8 cellular contexts compared by ENCODE assay signal in the genomic region with DNA sequence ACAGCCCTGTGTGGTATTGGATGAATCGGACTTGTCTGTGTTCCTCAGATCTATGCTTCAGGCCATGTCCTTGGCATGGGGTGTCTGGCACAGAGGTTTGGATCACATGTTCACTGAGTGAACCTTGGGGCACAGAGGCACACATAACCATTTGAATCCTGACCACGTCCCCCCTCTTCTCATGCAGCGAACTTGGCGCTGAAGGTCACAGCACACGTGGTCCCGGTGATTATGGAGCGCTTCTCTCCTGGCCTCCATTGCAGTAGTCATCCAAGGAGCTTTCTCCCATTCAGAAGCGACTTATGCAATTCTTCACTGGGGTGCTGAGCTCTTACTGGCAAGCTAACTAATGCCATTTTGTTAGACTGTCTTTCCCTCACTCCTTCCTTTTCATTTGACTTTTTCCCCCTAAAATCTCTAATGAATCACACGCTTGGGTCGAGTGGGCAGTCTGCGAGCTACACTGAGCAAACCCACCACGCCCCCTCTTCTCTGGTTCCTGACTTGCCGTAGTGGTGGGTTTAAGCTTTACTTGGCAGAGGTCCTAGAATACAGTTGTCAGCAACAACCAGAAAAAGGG. TPM values are rescaled to one million over a fixed set of nuclear protein-coding genes. Genes with fewer than 3 reads are reported as not detected.
A peak's percentile ranks its signal among the peaks of the same experiment; 100 is the strongest.
DNase-seq lines count a peak whose midpoint lies in the region; ATAC-seq and TF ChIP-seq lines count a peak whose summit lies in the region.

No MANE protein-coding gene starts in this region.

- no peak overlapping the region for H3K9ac ChIP-seq in fibroblast of lung (ENCODE audit: insufficient read depth, low read length)

- intact Hi-C loops in posterior vena cava (cut with DNase I): no loop called here
- intact Hi-C loops in ascending aorta (cut with DNase I): no loop called here

- peaks cover 2% of the 10 kb centered on the region for H3K4me1 ChIP-seq in fibroblast of lung (ENCODE audit: control insufficient read depth, extremely low read depth, insufficient read depth, low read length)
- no peaks in the 10 kb centered on the region for H3K4me1 ChIP-seq in ascending aorta

- TF ChIP-seq CTCF in fibroblast of lung (conservative IDR thresholded peaks at IDR 0.05 in 1 of 2, IDR thresholded peaks at IDR 0.05 in 1 of 2; ENCODE audit: low read depth in 1 of 2, low read length in 2 of 2) (no peak), ascending aorta (IDR thresholded peaks at IDR 0.05) (no peak)

- ATAC-seq in HG03439 (IDR thresholded peaks at IDR 0.05; ENCODE audit: unreplicated experiment): no peak

- H3K4me2 ChIP-seq in fibroblast of lung (ENCODE audit: extremely low read depth, insufficient read depth, low read length): peak overlapping the region; percentile 32

- no peaks in the 10 kb centered on the region for H4K20me1 ChIP-seq in fibroblast of lung (ENCODE audit: control insufficient read depth, extremely low read depth, insufficient read depth, low read length)

- peak overlapping the region; percentile 43 for H2AFZ ChIP-seq in fibroblast of lung (ENCODE audit: low read length)

- H3K27ac ChIP-seq in fibroblast of lung (ENCODE audit: insufficient read depth, low read length): no peak overlapping the region
- no peak overlapping the region for H3K27ac ChIP-seq in ascending aorta

- DNase-seq in GM04504 (ENCODE audit: low read depth): peak; percentile 12
- DNase-seq in OCI-M1 (lab: John Stamatoyannopoulos, UW): peak; percentile 71
- peak; percentile 60 to 65 for DNase-seq in fibroblast of lung (ENCODE audit: low read depth in 2 of 2)
- DNase-seq in posterior vena cava (ENCODE audit: low spot score): peak; percentile 22
- no peak for DNase-seq in stimulated activated naive CD4-positive, alpha-beta T cell (lab: John Stamatoyannopoulos, UW)
- DNase-seq in central memory CD4-positive, alpha-beta T cell: no peak
- DNase-seq in ascending aorta (ENCODE audit: low spot score in 2 of 2): no peak

- no peak overlapping the region for H3K4me3 ChIP-seq in fibroblast of lung (replicated peaks in 1 of 4; ENCODE audit: control extremely low read depth in 1 of 4, insufficient read depth in 1 of 4, low read depth in 3 of 4, low read length in 4 of 4)
- no peak overlapping the region for H3K4me3 ChIP-seq in ascending aorta

- H3K79me2 ChIP-seq in fibroblast of lung (ENCODE audit: control insufficient read depth, insufficient read depth, low read length): no peaks in the 10 kb centered on the region

- H3K9me3 ChIP-seq in fibroblast of lung (ENCODE audit: control insufficient read depth, insufficient read depth, low read depth, low read length): no peaks in the 10 kb centered on the region
- H3K9me3 ChIP-seq in ascending aorta: peaks cover 0 to 5% of the 10 kb centered on the region in 2 donors

- H3K27me3 ChIP-seq in fibroblast of lung (ENCODE audit: control insufficient read depth, insufficient read depth, low read length): no peaks in the 10 kb centered on the region
- no peaks in the 10 kb centered on the region for H3K27me3 ChIP-seq in ascending aorta

- H3K36me3 ChIP-seq in fibroblast of lung (ENCODE audit: control insufficient read depth, insufficient read depth, low read length) (no peaks in the 10 kb centered on the region), ascending aorta (no peaks in the 10 kb centered on the region)

RNA-seq across cellular contexts. Expression of a gene that starts 59.4 kb away (rescaled TPM):
- total RNA-seq in fibroblast of lung (6.4 and 10.1 TPM in 2 replicates), posterior vena cava (under 1 TPM; 0.38 to 0.56 TPM), ascending aorta (not detected)
- polyA plus RNA-seq in fibroblast of lung: 0.42 and 0.53 TPM in 2 replicates
- 1.1 and 1.8 TPM in 2 replicates for polyA plus RNA-seq in fibroblast of lung (2012)
- polyA minus RNA-seq in fibroblast of lung (ENCODE audit: low replicate concordance): 0.27 and 0.52 TPM in 2 replicates

Comparison
In these comparisons a context has a peak if more than half of its experiments do, and no peak if none do; other contexts are left out.
1. DNase-seq: peak in GM04504 (single experiment), OCI-M1 (single experiment), fibroblast of lung (2 of 2) and posterior vena cava (single experiment); none in stimulated activated naive CD4-positive, alpha-beta T cell (0 of 6), central memory CD4-positive, alpha-beta T cell (single experiment) and ascending aorta (0 of 2).